Comparison of ENCODE assay signal across 1 cellular context in the genomic region with DNA sequence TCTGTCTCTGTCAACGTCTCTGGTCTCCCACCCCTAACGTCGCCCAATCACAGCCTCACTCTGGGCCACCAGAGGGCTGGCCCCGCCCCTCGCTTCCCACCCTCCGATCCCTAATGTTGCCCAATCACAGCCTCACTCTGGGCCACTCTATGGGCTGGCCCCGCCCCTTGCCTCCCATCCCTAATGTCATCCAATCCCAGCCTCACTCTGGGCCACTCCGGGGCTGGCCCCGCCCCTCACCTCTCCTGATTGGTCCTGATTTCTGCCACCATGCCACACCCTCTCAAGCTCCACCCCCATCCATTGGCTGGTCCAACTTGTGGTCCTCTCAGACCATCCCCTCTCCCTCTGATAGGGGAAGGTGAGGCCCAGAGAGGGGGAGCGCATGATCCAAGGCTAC.
TF ChIP-seq lines count a peak whose summit lies in the region.

No MANE protein-coding gene starts in this region.

TF ChIP-seq in H1, 55 proteins besides CTCF, POLR2A, EP300 and RAD21:
- TF ChIP-seq NANOG (IDR thresholded peaks at IDR 0.05; ENCODE audit: insufficient read depth, low read depth, low read length, poor library complexity, severe bottlenecking) (no peak), EGR1 (IDR thresholded peaks at IDR 0.05; ENCODE audit: borderline replicate concordance, low read depth, low read length) (no peak), EZH2 (IDR thresholded peaks at IDR 0.05; ENCODE audit: low read depth, low read length, severe bottlenecking) (no peak), SP2 (IDR thresholded peaks at IDR 0.05; ENCODE audit: low read length) (no peak), CTBP2 (IDR thresholded peaks at IDR 0.05; ENCODE audit: borderline replicate concordance, insufficient read depth, insufficient read length, low read length) (no peak), SP1 (IDR thresholded peaks at IDR 0.05; ENCODE audit: low read depth, low read length) (peak; percentile 72), CEBPB (IDR thresholded peaks at IDR 0.05; ENCODE audit: low read depth, low read length) (peak; percentile 57; the same call in 1 of the 2 replicates), CBX5 (IDR thresholded peaks at IDR 0.05; ENCODE audit: low read depth, low read length) (no peak), ZNF274 (IDR thresholded peaks at IDR 0.05; ENCODE audit: borderline replicate concordance, extremely low read depth, low read length) (no peak), TBP (IDR thresholded peaks at IDR 0.05; ENCODE audit: low read depth, low read length) (no peak), TCF12 (IDR thresholded peaks at IDR 0.05; ENCODE audit: low read depth, low read length) (no peak)
- TF ChIP-seq, protein P1, sequence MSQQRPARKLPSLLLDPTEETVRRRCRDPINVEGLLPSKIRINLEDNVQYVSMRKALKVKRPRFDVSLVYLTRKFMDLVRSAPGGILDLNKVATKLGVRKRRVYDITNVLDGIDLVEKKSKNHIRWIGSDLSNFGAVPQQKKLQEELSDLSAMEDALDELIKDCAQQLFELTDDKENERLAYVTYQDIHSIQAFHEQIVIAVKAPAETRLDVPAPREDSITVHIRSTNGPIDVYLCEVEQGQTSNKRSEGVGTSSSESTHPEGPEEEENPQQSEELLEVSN (IDR thresholded peaks at IDR 0.05) = no peak
- TF ChIP-seq, protein P2, sequence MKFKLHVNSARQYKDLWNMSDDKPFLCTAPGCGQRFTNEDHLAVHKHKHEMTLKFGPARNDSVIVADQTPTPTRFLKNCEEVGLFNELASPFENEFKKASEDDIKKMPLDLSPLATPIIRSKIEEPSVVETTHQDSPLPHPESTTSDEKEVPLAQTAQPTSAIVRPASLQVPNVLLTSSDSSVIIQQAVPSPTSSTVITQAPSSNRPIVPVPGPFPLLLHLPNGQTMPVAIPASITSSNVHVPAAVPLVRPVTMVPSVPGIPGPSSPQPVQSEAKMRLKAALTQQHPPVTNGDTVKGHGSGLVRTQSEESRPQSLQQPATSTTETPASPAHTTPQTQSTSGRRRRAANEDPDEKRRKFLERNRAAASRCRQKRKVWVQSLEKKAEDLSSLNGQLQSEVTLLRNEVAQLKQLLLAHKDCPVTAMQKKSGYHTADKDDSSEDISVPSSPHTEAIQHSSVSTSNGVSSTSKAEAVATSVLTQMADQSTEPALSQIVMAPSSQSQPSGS (IDR thresholded peaks at IDR 0.05; ENCODE audit: low read length) = no peak
